Comparison of ENCODE assay signal across 13 cellular contexts in genomic region chr3:55446860-55447259, GRCh38. TPM values are rescaled to one million over a fixed set of nuclear protein-coding genes. Genes with fewer than 3 reads are reported as not detected.
"Had no signal": no experiment of that assay in that cellular context is flagged by ENCODE, and none has a peak within 500 bp of the region (broad histone marks: within the 10 kb centered on the region; RNA-seq: fewer than 3 reads in every experiment).

No MANE protein-coding gene starts in this region.

- DNase-seq: activated CD4-positive, alpha-beta T cell treated with anti-CD3 and anti-CD28 coated beads, Interleukin-2, amount 10 ng/mL, durations not matched to agents 24 days and 14 days; activated naive CD4-positive, alpha-beta T cell treated with anti-CD3 and anti-CD28 coated beads for 36 hours; effector memory CD8-positive, alpha-beta T cell; hippocampal formation; lower lobe of right lung; midbrain; naive thymus-derived CD4-positive, alpha-beta T cell; posterior cingulate gyrus; stomach; uterus had no signal

- H3K4me1 ChIP-seq: lower lobe of right lung, stomach, uterus had no signal

- H3K27ac ChIP-seq: epithelial cell of prostate, lower lobe of right lung, stomach, thoracic aorta, uterus had no signal

- H3K36me3 ChIP-seq: lower lobe of right lung, stomach, thoracic aorta, uterus had no signal

- H3K27me3 ChIP-seq: uterus had no signal

- H3K4me3 ChIP-seq: lower lobe of right lung, skin epidermis, stomach, thoracic aorta, uterus had no signal

- ATAC-seq: effector memory CD8-positive, alpha-beta T cell; lower lobe of right lung; naive thymus-derived CD4-positive, alpha-beta T cell had no signal

- H3K9me3 ChIP-seq: lower lobe of right lung, stomach, thoracic aorta, uterus had no signal

RNA-seq across cellular contexts. Expression of gene WNT5A, which starts 40.2 kb away (rescaled TPM):
- total RNA-seq: activated CD4-positive, alpha-beta T cell treated with anti-CD3 and anti-CD28 coated beads, Interleukin-2, amount 10 ng/mL, durations not matched to agents 24 days and 14 days; activated naive CD4-positive, alpha-beta T cell treated with anti-CD3 and anti-CD28 coated beads for 36 hours had no signal
- polyA plus RNA-seq: naive thymus-derived CD4-positive, alpha-beta T cell had no signal
